27 cellular contexts compared by ENCODE assay signal in genomic region chr19:16303755-16304154, GRCh38. TPM values are rescaled to one million over a fixed set of nuclear protein-coding genes. Genes with fewer than 3 reads are reported as not detected.
DNase-seq lines count a peak whose midpoint lies in the region; ATAC-seq, FAIRE-seq and TF ChIP-seq lines count a peak whose summit lies in the region.
"Had no signal": no experiment of that assay in that cellular context is flagged by ENCODE, and none has a peak within 500 bp of the region (broad histone marks: within the 10 kb centered on the region; RNA-seq: fewer than 3 reads in every experiment).

No MANE protein-coding gene starts in this region.

- no peaks in the 10 kb centered on the region for H3K27me3 ChIP-seq in aorta (ENCODE audit: control insufficient read depth in 1 of 2, insufficient read depth in 2 of 2, low read length in 1 of 2)
- H3K27me3 ChIP-seq: cardiac muscle cell, SJSA1 had no signal

- no peak for TF ChIP-seq CTCF in fibroblast of villous mesenchyme (IDR thresholded peaks at IDR 0.05; ENCODE audit: insufficient read depth, low read depth, low read length)
- TF ChIP-seq CTCF in nephron (IDR thresholded peaks at IDR 0.05; ENCODE audit: unreplicated experiment in 3 of 3) = no peak

- no peak for DNase-seq in Right ventricle myocardium superior
- DNase-seq in cardiac septum (ENCODE audit: low spot score) = no peak
- DNase-seq in fibroblast of villous mesenchyme (ENCODE audit: low read depth) = peak; percentile 90
- DNase-seq in aorta = peak in 1 of 2 donors; percentile 75
- no peak for DNase-seq in GM19239 (ENCODE audit: insufficient read length, low spot score)
- DNase-seq in DMS79 treated with DMSO at 0.1 percent for 48 hours (lab: John Stamatoyannopoulos, UW) = no peak
- no peak for DNase-seq in NCI-H2196 (lab: John Stamatoyannopoulos, UW; ENCODE audit: unreplicated experiment)
- DNase-seq: activated CD4-positive, alpha-beta T cell treated with anti-CD3 and anti-CD28 coated beads, Interleukin-2, amount 10 ng/mL, durations not matched to agents 24 days and 14 days; activated CD8-positive, alpha-beta memory T cell treated with anti-CD3 and anti-CD28 coated beads, Interleukin-2, amount 10 ng/mL, durations not matched to agents 7 days and 5 days; activated naive CD4-positive, alpha-beta T cell treated with anti-CD3 and anti-CD28 coated beads for 36 hours; AML-193; CD8-positive, alpha-beta memory T cell; DMS153; IMR-90; mesendoderm; naive thymus-derived CD8-positive, alpha-beta T cell; NCI-H1105; NCI-H2081; NCI-H446; stimulated activated CD8-positive, alpha-beta memory T cell treated with anti-CD3 and anti-CD28 coated beads, Interleukin-4, amount 100 ng/mL, for 48 hours; T-helper 17 cell had no signal

- H3K27me3 Mint-ChIP-seq in nephron (ENCODE audit: low read depth) = peaks cover 7% of the 10 kb centered on the region
- H3K27me3 Mint-ChIP-seq: naive thymus-derived CD8-positive, alpha-beta T cell; T-helper 17 cell; type B pancreatic cell had no signal

- H3K4me1 ChIP-seq in aorta (ENCODE audit: control insufficient read depth in 1 of 2, insufficient read depth in 2 of 2, low read length in 2 of 2) = no peaks in the 10 kb centered on the region

- peak; percentile 79 for ATAC-seq in Right ventricle myocardium superior (ENCODE audit: poor library complexity)
- peak; percentile 11 for ATAC-seq in aorta (ENCODE audit: low FRiP score)
- ATAC-seq: activated CD8-positive, alpha-beta memory T cell treated with anti-CD3 and anti-CD28 coated beads, Interleukin-2, amount 10 ng/mL, durations not matched to agents 7 days and 5 days; naive thymus-derived CD8-positive, alpha-beta T cell; Panc1; T-helper 17 cell had no signal

- H3K9me3 Mint-ChIP-seq in nephron = no peaks in the 10 kb centered on the region
- H3K9me3 Mint-ChIP-seq: activated CD4-positive, alpha-beta T cell treated with anti-CD3 and anti-CD28 coated beads, Interleukin-2, amount 10 ng/mL, durations not matched to agents 24 days and 14 days; activated naive CD4-positive, alpha-beta T cell treated with anti-CD3 and anti-CD28 coated beads for 36 hours; CD8-positive, alpha-beta memory T cell; naive thymus-derived CD8-positive, alpha-beta T cell; type B pancreatic cell had no signal

- FAIRE-seq in GM19239 (lab: Jason Lieb, UNC) = no peak
- FAIRE-seq: G401.6 had no signal

- 30 to 32% methylated on average over 3 of the region's 3 CpGs for WGBS in aorta, 2 donors

- no peaks in the 10 kb centered on the region for H3K36me3 ChIP-seq in aorta (ENCODE audit: control insufficient read depth in 1 of 2, insufficient read depth in 2 of 2, low read length in 1 of 2)
- H3K36me3 ChIP-seq: cardiac muscle cell, SJSA1 had no signal

- intact Hi-C loops in Right ventricle myocardium superior (cut with DNase I) (no loop called here), cardiac septum (cut with DNase I) (no loop called here), aorta (cut with DNase I) (no loop called here)

- H3K36me3 Mint-ChIP-seq in nephron (ENCODE audit: low read depth) = peaks cover 4% of the 10 kb centered on the region
- H3K36me3 Mint-ChIP-seq: activated CD8-positive, alpha-beta memory T cell treated with anti-CD3 and anti-CD28 coated beads, Interleukin-2, amount 10 ng/mL, durations not matched to agents 7 days and 5 days; naive thymus-derived CD8-positive, alpha-beta T cell; type B pancreatic cell had no signal

- H3K27ac ChIP-seq in aorta (ENCODE audit: low read depth in 1 of 2, low read length in 2 of 2) = no peak overlapping the region
- H3K27ac ChIP-seq: cardiac muscle cell, SJSA1 had no signal

- no peaks in the 10 kb centered on the region for H3K9me3 ChIP-seq in aorta (ENCODE audit: control insufficient read depth, low read length)
- H3K9me3 ChIP-seq: SJSA1 had no signal

- peak overlapping the region in 2 of 3 experiments; percentile 75 to 78 for H3K27ac Mint-ChIP-seq in nephron
- H3K27ac Mint-ChIP-seq: activated CD4-positive, alpha-beta T cell treated with anti-CD3 and anti-CD28 coated beads, Interleukin-2, amount 10 ng/mL, durations not matched to agents 24 days and 14 days; activated CD8-positive, alpha-beta memory T cell treated with anti-CD3 and anti-CD28 coated beads, Interleukin-2, amount 10 ng/mL, durations not matched to agents 7 days and 5 days; activated naive CD4-positive, alpha-beta T cell treated with anti-CD3 and anti-CD28 coated beads for 36 hours; T-helper 17 cell; type B pancreatic cell had no signal

- H3K4me1 Mint-ChIP-seq in nephron = peaks cover 15% of the 10 kb centered on the region
- H3K4me1 Mint-ChIP-seq: activated CD8-positive, alpha-beta memory T cell treated with anti-CD3 and anti-CD28 coated beads, Interleukin-2, amount 10 ng/mL, durations not matched to agents 7 days and 5 days; CD8-positive, alpha-beta memory T cell had no signal

- no peak overlapping the region for H3K4me3 Mint-ChIP-seq in nephron
- H3K4me3 Mint-ChIP-seq: activated CD4-positive, alpha-beta T cell treated with anti-CD3 and anti-CD28 coated beads, Interleukin-2, amount 10 ng/mL, durations not matched to agents 24 days and 14 days; activated CD8-positive, alpha-beta memory T cell treated with anti-CD3 and anti-CD28 coated beads, Interleukin-2, amount 10 ng/mL, durations not matched to agents 7 days and 5 days; activated naive CD4-positive, alpha-beta T cell treated with anti-CD3 and anti-CD28 coated beads for 36 hours; CD8-positive, alpha-beta memory T cell; naive thymus-derived CD8-positive, alpha-beta T cell; T-helper 17 cell; type B pancreatic cell had no signal

- H3K4me3 ChIP-seq in fibroblast of villous mesenchyme (ENCODE audit: low read depth, low read length) (no peak overlapping the region), aorta (ENCODE audit: low read length in 2 of 2) (no peak overlapping the region)
- H3K4me3 ChIP-seq: cardiac muscle cell, SJSA1 had no signal

RNA-seq across cellular contexts. Expression of gene KLF2, which starts 20.9 kb away (rescaled TPM):
- total RNA-seq in Right ventricle myocardium superior (67.6 TPM), cardiac septum (44.6 TPM), fibroblast of villous mesenchyme (3.0 and 6.8 TPM in 2 replicates), aorta (100 to 1,000 TPM in 1 of 2 donors, 10 to 100 TPM in 1; 98.9 to 223 TPM)
- 10 to 100 TPM in 1 of 2 donors, 1 to 10 TPM in 1; 4.8 to 12.4 TPM for polyA plus RNA-seq in aorta
